Comparison of ENCODE assay signal across 18 cellular contexts in genomic region chr1:168939131-168939946, GRCh38.
A peak's percentile ranks its signal among the peaks of the same experiment; 100 is the strongest.
DNase-seq lines count a peak whose midpoint lies in the region; TF ChIP-seq lines count a peak whose summit lies in the region.
"Had no signal": no experiment of that assay in that cellular context is flagged by ENCODE, and none has a peak within 500 bp of the region (broad histone marks: within the 10 kb centered on the region; RNA-seq: fewer than 3 reads in every experiment).

No MANE protein-coding gene starts in this region.

- no peak overlapping the region for H3K9ac ChIP-seq in colonic mucosa (ENCODE audit: low read depth in 2 of 2, low read length in 2 of 2)

- no peak for TF ChIP-seq CTCF in colonic mucosa (IDR thresholded peaks at IDR 0.05)
- TF ChIP-seq CTCF in GM13977 (IDR thresholded peaks at IDR 0.05; ENCODE audit: extremely low read depth, insufficient read depth, missing control alignments): no peak

- peak; percentile 58 for DNase-seq in NCI-H2107 treated with DMSO at 0.1 percent for 48 hours (lab: John Stamatoyannopoulos, UW; ENCODE audit: unreplicated experiment)
- DNase-seq in NCI-H2107 (lab: John Stamatoyannopoulos, UW): no peak
- DNase-seq in NCI-H2227 treated with DMSO at 0.1 percent for 48 hours (lab: John Stamatoyannopoulos, UW): peak; percentile 76
- DNase-seq in colonic mucosa: peak; percentile 31
- peak; percentile 85 for DNase-seq in renal cortical epithelial cell (ENCODE audit: low read depth)
- DNase-seq in dedifferentiated amniotic fluid mesenchymal stem cell (ENCODE audit: extremely low spot score): no peak
- DNase-seq in HPDE6-E6E7 (ENCODE audit: extremely low spot score): no peak
- DNase-seq in GM13977 (ENCODE audit: low spot score): no peak
- DNase-seq: activated CD8-positive, alpha-beta memory T cell treated with anti-CD3 and anti-CD28 coated beads, Interleukin-2, amount 10 ng/mL, durations not matched to agents 7 days and 5 days; activated effector memory CD4-positive, alpha-beta T cell treated with Interleukin-2 at 50 U/mL for 16 hours; C1 segment of cervical spinal cord; hippocampal formation; NCI-H187 treated with DMSO at 0.1 percent for 48 hours; nucleus accumbens; right cardiac atrium; SJCRH30; stomach had no signal

- H3K27me3 ChIP-seq in colonic mucosa: no peaks in the 10 kb centered on the region
- H3K27me3 ChIP-seq: adrenal gland, SJCRH30, stomach had no signal

- H3K27ac ChIP-seq in colonic mucosa: peak overlapping the region; percentile 34
- H3K27ac ChIP-seq: adrenal gland, SJCRH30, stomach had no signal

- H3K4me3 ChIP-seq in colonic mucosa: no peak overlapping the region
- H3K4me3 ChIP-seq: adrenal gland, SJCRH30, stomach had no signal

- no peaks in the 10 kb centered on the region for H3K4me1 ChIP-seq in colonic mucosa
- H3K4me1 ChIP-seq: adrenal gland, SJCRH30, stomach had no signal

- in situ Hi-C loops in GM13977 (cut with MboI; ENCODE audit: low pct_unique_long_range_greater_than_20kb, low sequenced_read_pairs, unreplicated experiment): no loop called here

- H3K36me3 ChIP-seq in colonic mucosa: no peaks in the 10 kb centered on the region
- H3K36me3 ChIP-seq: adrenal gland, SJCRH30, stomach had no signal

- intact Hi-C loops in colonic mucosa (cut with DNase I): no loop called here

- H3K9me3 ChIP-seq in colonic mucosa: no peaks in the 10 kb centered on the region
- H3K9me3 ChIP-seq: adrenal gland, SJCRH30, stomach had no signal

Comparison
In these comparisons a context has a peak if more than half of its experiments do, and no peak if none do; other contexts are left out.
1. DNase-seq: peak in NCI-H2107 treated with DMSO at 0.1 percent for 48 hours (single experiment), NCI-H2227 treated with DMSO at 0.1 percent for 48 hours (single experiment), colonic mucosa (single experiment) and renal cortical epithelial cell (single experiment); none in NCI-H2107 (single experiment), dedifferentiated amniotic fluid mesenchymal stem cell (single experiment), HPDE6-E6E7 (single experiment) and GM13977 (single experiment).